19 cellular contexts compared by ENCODE assay signal in genomic region chr1:24349891-24350290, GRCh38. TPM values are rescaled to one million over a fixed set of nuclear protein-coding genes. Genes with fewer than 3 reads are reported as not detected.
DNase-seq lines count a peak whose midpoint lies in the region.
"Had no signal": no experiment of that assay in that cellular context is flagged by ENCODE, and none has a peak within 500 bp of the region (broad histone marks: within the 10 kb centered on the region; RNA-seq: fewer than 3 reads in every experiment).

No MANE protein-coding gene starts in this region.

- DNase-seq in activated CD4-positive, alpha-beta T cell treated with anti-CD3 and anti-CD28 coated beads for 24 hours (ENCODE audit: low read depth in 2 of 2): peak; percentile 8 to 18
- DNase-seq in activated CD4-positive, alpha-beta T cell treated with anti-CD3 and anti-CD28 coated beads, Interleukin-2, amount 50 U/mL, for 1 hour: no peak
- DNase-seq in activated T-cell treated with anti-CD3 and anti-CD28 coated beads for 4 hours (peak; percentile 9), dermis blood vessel endothelial cell (peak; percentile 17), GDM1 (lab: John Stamatoyannopoulos, UW) (no peak), epidermal melanocyte (ENCODE audit: insufficient read length, low spot score) (no peak), NCI-H69 (lab: John Stamatoyannopoulos, UW) (no peak)
- peak; percentile 26 for DNase-seq in stimulated activated CD4-positive, alpha-beta T cell treated with anti-CD3 and anti-CD28 coated beads, Interleukin-4, amount 100 ng/mL, for 1 hour
- DNase-seq: activated B cell treated with CpG ODN at 0.5 μM for 24 hours; activated effector memory CD4-positive, alpha-beta T cell treated with anti-CD3 and anti-CD28 coated beads, Interleukin-2, amount 50 U/mL, for 16 hours; erythroblast; GF-D8; NCI-H187 treated with DMSO at 0.1 percent for 48 hours; NCI-H510A; ovary; stimulated activated naive CD4-positive, alpha-beta T cell; T-cell; trophoblast cell had no signal

RNA-seq across cellular contexts. Expression of gene GRHL3, which starts 30.7 kb away (rescaled TPM):
- not detected in 2 replicates for total RNA-seq in dermis blood vessel endothelial cell
- total RNA-seq: Right ventricle myocardium inferior, T-cell had no signal

Comparison
In these comparisons a context has a peak if more than half of its experiments do, and no peak if none do; other contexts are left out.
1. DNase-seq: peak in activated CD4-positive, alpha-beta T cell treated with anti-CD3 and anti-CD28 coated beads for 24 hours (2 of 2), activated T-cell treated with anti-CD3 and anti-CD28 coated beads for 4 hours (single experiment), dermis blood vessel endothelial cell (single experiment) and stimulated activated CD4-positive, alpha-beta T cell treated with anti-CD3 and anti-CD28 coated beads, Interleukin-4, amount 100 ng/mL, for 1 hour (single experiment); none in activated CD4-positive, alpha-beta T cell treated with anti-CD3 and anti-CD28 coated beads, Interleukin-2, amount 50 U/mL, for 1 hour (single experiment), GDM1 (single experiment), epidermal melanocyte (single experiment) and NCI-H69 (single experiment).